ENCODE assay signal across 8 cellular contexts in the genomic region with DNA sequence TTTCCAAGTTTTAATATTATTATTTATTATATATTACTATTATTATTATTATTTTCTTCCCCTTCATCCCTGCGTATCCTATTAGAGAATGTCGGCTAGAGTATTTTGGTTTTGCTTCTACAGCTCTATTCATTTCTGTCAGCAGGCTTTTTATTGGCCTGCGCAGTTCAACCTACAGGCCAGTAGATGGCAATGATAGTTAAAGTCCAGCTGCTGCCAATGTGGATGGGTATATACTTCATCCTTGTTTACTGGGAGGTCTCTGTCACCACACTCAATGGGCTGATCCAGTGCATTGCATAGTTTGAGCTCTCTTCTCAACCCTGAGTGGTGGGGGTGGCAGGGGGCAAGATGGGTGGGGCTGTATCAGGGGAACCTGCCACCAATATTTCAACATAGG.
DNase-seq lines count a peak whose midpoint lies in the region; ATAC-seq and TF ChIP-seq lines count a peak whose summit lies in the region.

No MANE protein-coding gene starts in this region.

- no peak for TF ChIP-seq POLR2A in testis (IDR thresholded peaks at IDR 0.05)

- no peaks in the 10 kb centered on the region for H3K9me3 ChIP-seq in BE2C
- H3K9me3 ChIP-seq in testis, result no peaks in the 10 kb centered on the region
- H3K9me3 ChIP-seq in naive thymus-derived CD4-positive, alpha-beta T cell (ENCODE audit: control insufficient read depth in 2 of 3, low read length in 3 of 3), result peaks cover 0 to 15% (median 0%) of the 10 kb centered on the region in 3 experiments

- CTCF ChIA-PET in naive thymus-derived CD4-positive, alpha-beta T cell (lab: Charles Lee), result no interaction called here

- intact Hi-C loops in testis (cut with DNase I; ENCODE audit: low total_unique reads), result no loop called here
- intact Hi-C loops in naive thymus-derived CD4-positive, alpha-beta T cell (cut with micrococcal nuclease), result no loop called here
- intact Hi-C loops in activated T-helper 2 cell treated with anti-CD3 and anti-CD28 coated beads, Interferon-gamma antibody, Interleukin-2, Interleukin-4, amounts not matched to agents 10 μg/mL and 5 μg/mL and 100 μg/mL, durations not matched to agents 14 hours and 24 hours and 36 hours (cut with micrococcal nuclease), result no loop called here

- DNase-seq in BE2C (peak; percentile 49), NCI-H2081 treated with DMSO at 0.1 percent for 48 hours (lab: John Stamatoyannopoulos, UW) (peak; percentile 61), dermis blood vessel endothelial cell (peak; percentile 5), testis (peak; percentile 52), NCI-H2227 treated with DMSO at 0.1 percent for 48 hours (lab: John Stamatoyannopoulos, UW) (no peak)
- DNase-seq in naive thymus-derived CD4-positive, alpha-beta T cell, result no peak
- no peak for DNase-seq in activated T-helper 2 cell treated with anti-CD3 and anti-CD28 coated beads, Interferon-gamma antibody, Interleukin-2, Interleukin-4, amounts not matched to agents 10 μg/mL and 5 μg/mL and 100 μg/mL, durations not matched to agents 14 hours and 24 hours and 36 hours (ENCODE audit: low spot score)

- no peaks in the 10 kb centered on the region for H3K27me3 Mint-ChIP-seq in naive thymus-derived CD4-positive, alpha-beta T cell
- H3K27me3 Mint-ChIP-seq in activated T-helper 2 cell treated with anti-CD3 and anti-CD28 coated beads, Interferon-gamma antibody, Interleukin-2, Interleukin-4, amounts not matched to agents 10 μg/mL and 5 μg/mL and 100 μg/mL, durations not matched to agents 14 hours and 24 hours and 36 hours (ENCODE audit: low read depth), result no peaks in the 10 kb centered on the region

- TF ChIP-seq CTCF in BE2C (IDR thresholded peaks at IDR 0.05; ENCODE audit: low read depth, low read length), result peak; percentile 87
- TF ChIP-seq CTCF in testis (IDR thresholded peaks at IDR 0.05), result peak in 2 of 3 experiments; percentile 25 to 44

- peak; percentile 52 for ATAC-seq in GM21717 (IDR thresholded peaks at IDR 0.05; ENCODE audit: unreplicated experiment)
- no peak for ATAC-seq in naive thymus-derived CD4-positive, alpha-beta T cell

- H3K4me3 ChIP-seq in BE2C (ENCODE audit: low read depth, low read length), result no peak overlapping the region
- H3K4me3 ChIP-seq in testis, result no peak overlapping the region
- no peak overlapping the region for H3K4me3 ChIP-seq in naive thymus-derived CD4-positive, alpha-beta T cell (ENCODE audit: low read length)

- H3K36me3 ChIP-seq in BE2C (no peaks in the 10 kb centered on the region), testis (ENCODE audit: low read depth, missing control alignments) (no peaks in the 10 kb centered on the region)
- no peaks in the 10 kb centered on the region for H3K36me3 ChIP-seq in naive thymus-derived CD4-positive, alpha-beta T cell (ENCODE audit: control insufficient read depth in 2 of 3, insufficient read depth in 3 of 3, low read length in 3 of 3)

- WGBS in testis, 2 donors, result 68 to 92% methylated on average over 3 of the region's 3 CpGs

- POLR2A ChIA-PET in naive thymus-derived CD4-positive, alpha-beta T cell (lab: Charles Lee), result no interaction called here

- H3K27me3 ChIP-seq in BE2C (no peaks in the 10 kb centered on the region), testis (no peaks in the 10 kb centered on the region)
- no peaks in the 10 kb centered on the region for H3K27me3 ChIP-seq in naive thymus-derived CD4-positive, alpha-beta T cell (ENCODE audit: control insufficient read depth in 2 of 2, insufficient read depth in 2 of 2, low read length in 2 of 2)

- H3K4me1 ChIP-seq in BE2C (no peaks in the 10 kb centered on the region), testis (no peaks in the 10 kb centered on the region)
- no peaks in the 10 kb centered on the region for H3K4me1 ChIP-seq in naive thymus-derived CD4-positive, alpha-beta T cell (ENCODE audit: control insufficient read depth in 2 of 2, insufficient read depth in 2 of 2, low read length in 2 of 2)

- peaks cover 8 to 78% (median 29%) of the 10 kb centered on the region in 11 donors for H3K9me3 Mint-ChIP-seq in naive thymus-derived CD4-positive, alpha-beta T cell
- H3K9me3 Mint-ChIP-seq in activated T-helper 2 cell treated with anti-CD3 and anti-CD28 coated beads, Interferon-gamma antibody, Interleukin-2, Interleukin-4, amounts not matched to agents 10 μg/mL and 5 μg/mL and 100 μg/mL, durations not matched to agents 14 hours and 24 hours and 36 hours, result peaks cover 42% of the 10 kb centered on the region

- H3K36me3 Mint-ChIP-seq in naive thymus-derived CD4-positive, alpha-beta T cell, result peaks cover 0 to 3% (median 0%) of the 10 kb centered on the region in 5 donors
- H3K36me3 Mint-ChIP-seq in activated T-helper 2 cell treated with anti-CD3 and anti-CD28 coated beads, Interferon-gamma antibody, Interleukin-2, Interleukin-4, amounts not matched to agents 10 μg/mL and 5 μg/mL and 100 μg/mL, durations not matched to agents 14 hours and 24 hours and 36 hours (ENCODE audit: low read depth), result no peaks in the 10 kb centered on the region

- no peaks in the 10 kb centered on the region for H3K4me1 Mint-ChIP-seq in naive thymus-derived CD4-positive, alpha-beta T cell
- H3K4me1 Mint-ChIP-seq in activated T-helper 2 cell treated with anti-CD3 and anti-CD28 coated beads, Interferon-gamma antibody, Interleukin-2, Interleukin-4, amounts not matched to agents 10 μg/mL and 5 μg/mL and 100 μg/mL, durations not matched to agents 14 hours and 24 hours and 36 hours (ENCODE audit: low read depth), result no peaks in the 10 kb centered on the region

- H3K4me3 Mint-ChIP-seq in naive thymus-derived CD4-positive, alpha-beta T cell, result no peak overlapping the region
- no peak overlapping the region for H3K4me3 Mint-ChIP-seq in activated T-helper 2 cell treated with anti-CD3 and anti-CD28 coated beads, Interferon-gamma antibody, Interleukin-2, Interleukin-4, amounts not matched to agents 10 μg/mL and 5 μg/mL and 100 μg/mL, durations not matched to agents 14 hours and 24 hours and 36 hours (ENCODE audit: low read depth)

- H3K27ac ChIP-seq in testis, result no peak overlapping the region
- H3K27ac ChIP-seq in naive thymus-derived CD4-positive, alpha-beta T cell (ENCODE audit: low read depth, low read length), result no peak overlapping the region

- H3K27ac Mint-ChIP-seq in naive thymus-derived CD4-positive, alpha-beta T cell, result no peak overlapping the region
- no peak overlapping the region for H3K27ac Mint-ChIP-seq in activated T-helper 2 cell treated with anti-CD3 and anti-CD28 coated beads, Interferon-gamma antibody, Interleukin-2, Interleukin-4, amounts not matched to agents 10 μg/mL and 5 μg/mL and 100 μg/mL, durations not matched to agents 14 hours and 24 hours and 36 hours

Comparison
In these comparisons a context has a peak if more than half of its experiments do, and no peak if none do; other contexts are left out.
1. DNase-seq: peak in BE2C (single experiment), NCI-H2081 treated with DMSO at 0.1 percent for 48 hours (single experiment), dermis blood vessel endothelial cell (single experiment) and testis (single experiment); none in NCI-H2227 treated with DMSO at 0.1 percent for 48 hours (single experiment), naive thymus-derived CD4-positive, alpha-beta T cell (0 of 9) and activated T-helper 2 cell treated with anti-CD3 and anti-CD28 coated beads, Interferon-gamma antibody, Interleukin-2, Interleukin-4, amounts not matched to agents 10 μg/mL and 5 μg/mL and 100 μg/mL, durations not matched to agents 14 hours and 24 hours and 36 hours (single experiment).